8 cellular contexts compared by ENCODE assay signal in genomic region chr2:225670111-225670974, GRCh38.
DNase-seq lines count a peak whose midpoint lies in the region; ATAC-seq lines count a peak whose summit lies in the region.

No MANE protein-coding gene starts in this region.

- H3K27me3 ChIP-seq in MG63 = no peaks in the 10 kb centered on the region

- H3K36me3 ChIP-seq in MG63 = no peaks in the 10 kb centered on the region

- H3K4me3 ChIP-seq in MG63 = no peak overlapping the region

- ATAC-seq in GM18498 (IDR thresholded peaks at IDR 0.05; ENCODE audit: unreplicated experiment) = no peak
- ATAC-seq in GM18868 (IDR thresholded peaks at IDR 0.05; ENCODE audit: unreplicated experiment) = no peak

- DNase-seq in Daoy (ENCODE audit: low read depth) (peak; percentile 32), NCI-H2081 treated with DMSO at 0.1 percent for 48 hours (lab: John Stamatoyannopoulos, UW) (peak; percentile 6), dedifferentiated amniotic fluid mesenchymal stem cell (ENCODE audit: extremely low spot score) (peak; percentile 73), non-pigmented ciliary epithelial cell (ENCODE audit: low read depth) (peak; percentile 23), MG63 (no peak)
- DNase-seq in stimulated activated naive CD4-positive, alpha-beta T cell (lab: John Stamatoyannopoulos, UW) = no peak

- no peaks in the 10 kb centered on the region for H3K9me3 ChIP-seq in MG63

Comparison
In these comparisons a context has a peak if more than half of its experiments do, and no peak if none do; other contexts are left out.
1. DNase-seq: peak in Daoy (single experiment), NCI-H2081 treated with DMSO at 0.1 percent for 48 hours (single experiment), dedifferentiated amniotic fluid mesenchymal stem cell (single experiment) and non-pigmented ciliary epithelial cell (single experiment); none in stimulated activated naive CD4-positive, alpha-beta T cell (0 of 6) and MG63 (single experiment).